ENCODE assay signal across 9 cellular contexts in genomic region chr15:98823012-98823458, GRCh38.
DNase-seq lines count a peak whose midpoint lies in the region; ATAC-seq, FAIRE-seq and TF ChIP-seq lines count a peak whose summit lies in the region.
"Had no signal": no experiment of that assay in that cellular context is flagged by ENCODE, and none has a peak within 500 bp of the region (broad histone marks: within the 10 kb centered on the region; RNA-seq: fewer than 3 reads in every experiment).

No MANE protein-coding gene starts in this region.

- peaks cover 5 to 89% of the 10 kb centered on the region in 2 experiments; a peak in 3 of 4 replicates for H3K79me2 ChIP-seq in H1 (ENCODE audit: control insufficient read depth in 1 of 2, insufficient read depth in 2 of 2, low read length in 2 of 2)

- peak overlapping the region; percentile 18; the same call in 1 of the 2 replicates for H2BK12ac ChIP-seq in H1 (ENCODE audit: low read depth, low read length)

- intact Hi-C loops in pancreas (cut with DNase I): no loop called here
- intact Hi-C loops in adrenal gland (cut with DNase I): no loop called here

- no peak overlapping the region for H2BK15ac ChIP-seq in H1 (ENCODE audit: low read length)

- H3K56ac ChIP-seq in H1 (replicated peaks; ENCODE audit: insufficient read length, low read depth, low read length): no peak overlapping the region

- H3K23me2 ChIP-seq in H1 (ENCODE audit: low read depth, low read length): no peaks in the 10 kb centered on the region; the same call in 1 of the 2 replicates

- peak overlapping the region; percentile 40 to 60 for H3K4me2 ChIP-seq in H1 (ENCODE audit: insufficient read depth in 1 of 2, low read depth in 2 of 2, low read length in 2 of 2)

- ATAC-seq in pancreas: peak; percentile 61 to 76 (median 74)
- no peak for ATAC-seq in GM21390 (IDR thresholded peaks at IDR 0.05; ENCODE audit: unreplicated experiment)
- ATAC-seq: activated naive CD8-positive, alpha-beta T cell treated with anti-CD3 and anti-CD28 coated beads, Interleukin-2, amount 50 U/mL, for 24 hours had no signal

- FAIRE-seq in H1 (lab: Jason Lieb, UNC) (peak; percentile 99), pancreas (lab: Jason Lieb, UNC) (no peak)

- no peak overlapping the region for H2BK20ac ChIP-seq in H1 (ENCODE audit: low read length)

- H3K27ac ChIP-seq in H1 (ENCODE audit: low read depth, low read length): peak overlapping the region; percentile 80
- peak overlapping the region in 1 of 4 donors; percentile 8 for H3K27ac ChIP-seq in pancreas
- H3K27ac ChIP-seq in WERI-Rb-1: no peak overlapping the region
- peak overlapping the region in 2 of 5 donors; percentile 3 to 49 for H3K27ac ChIP-seq in adrenal gland

- TF ChIP-seq CTCF in H1 (IDR thresholded peaks at IDR 0.05; ENCODE audit: control extremely low read depth in 1 of 3, insufficient read depth in 1 of 3, low read depth in 1 of 3, low read length in 3 of 3) (no peak), pancreas (IDR thresholded peaks at IDR 0.05) (no peak), WERI-Rb-1 (IDR thresholded peaks at IDR 0.05; ENCODE audit: low read depth, low read length) (no peak), adrenal gland (IDR thresholded peaks at IDR 0.05) (no peak)

- H3K9ac ChIP-seq in H1 (replicated peaks in 1 of 4; ENCODE audit: extremely low read depth in 1 of 4, low read depth in 3 of 4, low read length in 3 of 4): peak overlapping the region in 1 of 4 experiments; percentile 38; a peak in 2 of 7 replicates

- TF ChIP-seq EP300 in H1 (IDR thresholded peaks at IDR 0.05; ENCODE audit: borderline replicate concordance in 1 of 2, low read depth in 2 of 2, low read length in 2 of 2): peak in 1 of 2 experiments; percentile 84; a peak in 1 of 3 replicates

- 9% methylated on average over 2 of the region's 2 CpGs; no CpG with 5 or more reads in 1 of the 2 experiments for WGBS in H1 (ENCODE audit: extremely low coverage in 1 of 2, insufficient coverage in 1 of 2, insufficient read length in 1 of 2, insufficient replicate concordance in 2 of 2, low coverage in 1 of 2, low lambda C conversion rate in 2 of 2, missing lambda C conversion rate in 1 of 2), 2 experiments
- WGBS in pancreas, 2 donors: 74 to 85% methylated on average over 2 of the region's 2 CpGs
- 53 to 59% (median 57%) methylated on average over 2 of the region's 2 CpGs for WGBS in adrenal gland, 4 donors

- H2BK120ac ChIP-seq in H1 (replicated peaks; ENCODE audit: low read depth, low read length): no peak overlapping the region

- H3K4ac ChIP-seq in H1 (replicated peaks; ENCODE audit: insufficient read length, low read depth, low read length): no peak overlapping the region

- DNase-seq in GDM1 (lab: John Stamatoyannopoulos, UW): peak; percentile 42
- DNase-seq in NCI-H2029 treated with DMSO at 0.1 percent for 48 hours (lab: John Stamatoyannopoulos, UW): peak; percentile 38
- DNase-seq in H1 (ENCODE audit: low read depth in 1 of 2, low spot score in 2 of 2): peak in 1 of 2 experiments; percentile 73
- no peak for DNase-seq in pancreas
- no peak for DNase-seq in WERI-Rb-1
- DNase-seq in NCI-H1105 (lab: John Stamatoyannopoulos, UW): no peak
- DNase-seq in adrenal gland: no peak
- DNase-seq: activated naive CD8-positive, alpha-beta T cell treated with anti-CD3 and anti-CD28 coated beads, Interleukin-2, amount 50 U/mL, for 24 hours had no signal

- peaks cover 13 to 37% (median 33%) of the 10 kb centered on the region in 4 experiments for H3K4me1 ChIP-seq in H1 (replicated peaks in 1 of 4; ENCODE audit: control insufficient read depth in 3 of 4, insufficient read depth in 4 of 4, low read length in 3 of 4)
- peaks cover 0 to 6% (median 3%) of the 10 kb centered on the region in 3 donors for H3K4me1 ChIP-seq in pancreas
- peaks cover 0 to 11% of the 10 kb centered on the region in 2 donors for H3K4me1 ChIP-seq in adrenal gland (replicated peaks in 1 of 2)

- TF ChIP-seq RAD21 in H1 (IDR thresholded peaks at IDR 0.05 in 1 of 2, conservative IDR thresholded peaks at IDR 0.05 in 1 of 2; ENCODE audit: low read depth in 2 of 2, low read length in 2 of 2): no peak

- H4K91ac ChIP-seq in H1 (replicated peaks; ENCODE audit: insufficient read length, low read length): no peak overlapping the region

- H4K5ac ChIP-seq in H1 (ENCODE audit: insufficient read length, low read depth, low read length): no peak overlapping the region

- H3K4me3 ChIP-seq in H1 (ENCODE audit: extremely low read depth in 1 of 4, insufficient read depth in 2 of 4, low read depth in 3 of 4, low read length in 4 of 4): peak overlapping the region in 1 of 4 experiments; percentile 39; a peak in 2 of 8 replicates
- no peak overlapping the region for H3K4me3 ChIP-seq in pancreas
- no peak overlapping the region for H3K4me3 ChIP-seq in WERI-Rb-1 (ENCODE audit: low read depth, low read length)
- H3K4me3 ChIP-seq in adrenal gland: no peak overlapping the region

- no peak overlapping the region for H3K18ac ChIP-seq in H1 (ENCODE audit: extremely low read depth, low read length)

- no peak overlapping the region for H3K14ac ChIP-seq in H1 (ENCODE audit: insufficient read length)

- no peak overlapping the region for H3K23ac ChIP-seq in H1 (ENCODE audit: insufficient read length)

- POLR2A ChIA-PET in H1 (lab: Charles Lee; ENCODE audit: partially characterized antibody): interaction anchor here (0.6 to 2.1 kb wide), 9 partner anchors 11 to 359 kb away, joined by 3 to 7 read pairs (median 4); no protein-coding TSS in a partner anchor

- no peaks in the 10 kb centered on the region for H3K27me3 ChIP-seq in H1 (replicated peaks in 1 of 4; ENCODE audit: control insufficient read depth in 3 of 4, extremely low read depth in 1 of 4, insufficient read depth in 3 of 4, low read length in 3 of 4)
- H3K27me3 ChIP-seq in pancreas: no peaks in the 10 kb centered on the region
- H3K27me3 ChIP-seq in WERI-Rb-1 (ENCODE audit: insufficient read depth, low read depth, severe bottlenecking): no peaks in the 10 kb centered on the region
- no peaks in the 10 kb centered on the region for H3K27me3 ChIP-seq in adrenal gland

- H2BK5ac ChIP-seq in H1 (ENCODE audit: low read depth, low read length): peak overlapping the region; percentile 48; the same call in 1 of the 2 replicates

- no peak overlapping the region for H2AFZ ChIP-seq in H1 (ENCODE audit: low read length)

- H3K36me3 ChIP-seq in H1 (ENCODE audit: control insufficient read depth in 2 of 4, insufficient read depth in 4 of 4, low read length in 3 of 4): no peaks in the 10 kb centered on the region
- H3K36me3 ChIP-seq in pancreas: no peaks in the 10 kb centered on the region
- H3K36me3 ChIP-seq in WERI-Rb-1: no peaks in the 10 kb centered on the region
- no peaks in the 10 kb centered on the region for H3K36me3 ChIP-seq in adrenal gland (replicated peaks in 1 of 2)

- H3K79me1 ChIP-seq in H1 (ENCODE audit: low read depth, low read length): peaks cover 7% of the 10 kb centered on the region; the same call in 1 of the 2 replicates

- H4K8ac ChIP-seq in H1 (ENCODE audit: extremely low read depth, insufficient read depth, low read length): no peak overlapping the region

- peaks cover 1 to 4% of the 10 kb centered on the region in 2 experiments for H4K20me1 ChIP-seq in H1 (replicated peaks in 1 of 2; ENCODE audit: control insufficient read depth in 1 of 2, insufficient read depth in 2 of 2, low read length in 2 of 2)

- TF ChIP-seq POLR2A in H1 (IDR thresholded peaks at IDR 0.05; ENCODE audit: control extremely low read depth in 1 of 2, low read depth in 2 of 2, low read length in 2 of 2) (no peak), adrenal gland (IDR thresholded peaks at IDR 0.05) (no peak)

- H2AK5ac ChIP-seq in H1 (ENCODE audit: low read depth, low read length): no peak overlapping the region

- CTCF ChIA-PET in H1 (lab: Charles Lee; ENCODE audit: partially characterized antibody): interaction anchor here (1.1 to 3.7 kb wide), 7 partner anchors 9 to 58 kb away, joined by 3 to 14 read pairs (median 5); no protein-coding TSS in a partner anchor

- H3K9me3 ChIP-seq in H1 (ENCODE audit: insufficient read depth in 2 of 2, low read depth in 1 of 2, low read length in 1 of 2) (no peaks in the 10 kb centered on the region), pancreas (no peaks in the 10 kb centered on the region), WERI-Rb-1 (ENCODE audit: severe bottlenecking) (no peaks in the 10 kb centered on the region), adrenal gland (replicated peaks in 1 of 3) (no peaks in the 10 kb centered on the region)

TF ChIP-seq in H1, 55 proteins besides CTCF, POLR2A, EP300 and RAD21 (continues in another document):
- TF ChIP-seq HDAC6 (IDR thresholded peaks at IDR 0.05; ENCODE audit: low read depth, low read length) (no peak), TEAD4 (IDR thresholded peaks at IDR 0.05; ENCODE audit: low read depth, low read length) (no peak), CREB1 (IDR thresholded peaks at IDR 0.05) (peak; percentile 79), SRF (IDR thresholded peaks at IDR 0.05; ENCODE audit: low read depth, low read length) (no peak), TAF7 (optimal IDR thresholded peaks at IDR 0.05; ENCODE audit: borderline replicate concordance, low read depth, low read length) (no peak), RFX5 (IDR thresholded peaks at IDR 0.05; ENCODE audit: borderline replicate concordance, low read depth, low read length) (no peak), NANOG (IDR thresholded peaks at IDR 0.05; ENCODE audit: insufficient read depth, low read depth, low read length, poor library complexity, severe bottlenecking) (peak; percentile 68)

Comparison
In these comparisons a context has a peak if more than half of its experiments do, and no peak if none do; other contexts are left out.
1. DNase-seq: peak in GDM1 (single experiment) and NCI-H2029 treated with DMSO at 0.1 percent for 48 hours (single experiment); none in pancreas (0 of 6), WERI-Rb-1 (single experiment), NCI-H1105 (single experiment) and adrenal gland (0 of 7).